ENCODE assay signal across 10 cellular contexts in the genomic region with DNA sequence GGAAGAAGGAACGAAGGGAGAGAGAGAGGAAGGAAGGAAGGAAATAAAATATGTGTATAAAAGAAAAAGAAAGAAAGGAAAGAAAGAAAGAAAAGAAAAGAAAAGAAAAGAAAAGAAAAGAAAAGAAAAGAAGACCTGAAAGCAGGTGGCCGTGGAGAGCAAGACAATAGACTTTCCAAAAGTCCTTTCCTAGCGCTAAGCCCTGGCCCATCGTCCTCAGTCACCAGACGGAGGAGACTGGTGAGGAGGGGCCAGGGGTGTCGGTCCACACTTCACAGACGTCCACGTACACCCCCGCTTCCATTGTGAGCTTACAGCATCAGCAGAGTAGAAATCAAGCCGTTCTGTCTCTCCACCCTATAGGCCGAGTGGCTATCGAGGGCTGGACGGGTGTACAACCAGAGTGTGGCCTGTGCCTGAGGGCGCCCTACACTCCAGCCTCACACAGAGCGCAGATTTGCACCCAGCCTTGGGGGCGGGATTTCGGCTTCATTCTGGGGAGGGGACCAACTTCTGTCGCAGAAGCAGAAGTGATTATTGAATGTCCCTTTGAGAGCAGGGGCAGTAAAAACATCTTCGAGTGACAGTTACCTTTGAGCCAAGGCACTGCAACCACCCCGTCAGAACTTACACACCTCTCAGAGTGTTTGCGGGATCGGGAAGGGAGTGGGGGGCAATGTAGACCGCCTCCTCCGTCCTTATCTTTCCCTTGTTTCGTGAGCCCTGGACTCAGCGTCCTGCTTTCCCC. TPM values are rescaled to one million over a fixed set of nuclear protein-coding genes. Genes with fewer than 3 reads are reported as not detected.
DNase-seq lines count a peak whose midpoint lies in the region; ATAC-seq lines count a peak whose summit lies in the region.
"Had no signal": no experiment of that assay in that cellular context is flagged by ENCODE, and none has a peak within 500 bp of the region (broad histone marks: within the 10 kb centered on the region; RNA-seq: fewer than 3 reads in every experiment).

No MANE protein-coding gene starts in this region.

- no peaks in the 10 kb centered on the region for H3K4me1 Mint-ChIP-seq in T-helper 2 cell treated with Interferon-gamma antibody and Interleukin-4, amounts not matched to agents 5 μg/mL and 100 μg/mL, for 36 hours (ENCODE audit: low read depth)
- peaks cover 18% of the 10 kb centered on the region for H3K4me1 Mint-ChIP-seq in activated CD8-positive, alpha-beta T cell treated with anti-CD3 and anti-CD28 coated beads, Interleukin-2, amount 10 ng/mL, durations not matched to agents 7 days and 5 days (ENCODE audit: low read depth)
- H3K4me1 Mint-ChIP-seq in immature natural killer cell: peaks cover 13 to 31% of the 10 kb centered on the region in 2 donors

- H3K4me1 ChIP-seq in stomach smooth muscle (ENCODE audit: control insufficient read depth, insufficient read depth, low read length): peaks cover 17% of the 10 kb centered on the region

- peak overlapping the region; percentile 44 for H3K4me3 Mint-ChIP-seq in T-helper 2 cell treated with Interferon-gamma antibody and Interleukin-4, amounts not matched to agents 5 μg/mL and 100 μg/mL, for 36 hours
- H3K4me3 Mint-ChIP-seq in activated CD8-positive, alpha-beta T cell treated with anti-CD3 and anti-CD28 coated beads, Interleukin-2, amount 10 ng/mL, durations not matched to agents 7 days and 5 days: peak overlapping the region; percentile 77
- peak overlapping the region; percentile 80 to 89 (median 87) for H3K4me3 Mint-ChIP-seq in immature natural killer cell

- H3K4me3 ChIP-seq in stomach smooth muscle (ENCODE audit: low read length in 2 of 2): peak overlapping the region; percentile 67 to 76

- DNase-seq in T-helper 2 cell treated with Interferon-gamma antibody and Interleukin-4, amounts not matched to agents 5 μg/mL and 100 μg/mL, for 36 hours (ENCODE audit: low spot score): no peak
- DNase-seq in T-helper 2 cell (no peak), immature natural killer cell (no peak), KBM-7 (no peak), AG08396 (ENCODE audit: low spot score) (no peak), anterior cingulate cortex (lab: John Stamatoyannopoulos, UW) (no peak)
- no peak for DNase-seq in activated CD8-positive, alpha-beta T cell treated with anti-CD3 and anti-CD28 coated beads, Interleukin-2, amount 10 ng/mL, durations not matched to agents 7 days and 5 days
- DNase-seq: C1 segment of cervical spinal cord had no signal

- H3K27me3 Mint-ChIP-seq in T-helper 2 cell treated with Interferon-gamma antibody and Interleukin-4, amounts not matched to agents 5 μg/mL and 100 μg/mL, for 36 hours (ENCODE audit: low read depth): peaks cover 84% of the 10 kb centered on the region
- peaks cover 81% of the 10 kb centered on the region for H3K27me3 Mint-ChIP-seq in activated CD8-positive, alpha-beta T cell treated with anti-CD3 and anti-CD28 coated beads, Interleukin-2, amount 10 ng/mL, durations not matched to agents 7 days and 5 days (ENCODE audit: low read depth)
- peaks cover 30 to 56% (median 42%) of the 10 kb centered on the region in 3 donors for H3K27me3 Mint-ChIP-seq in immature natural killer cell (ENCODE audit: low read depth in 3 of 3)

- POLR2A ChIA-PET in activated CD8-positive, alpha-beta T cell treated with anti-CD3 and anti-CD28 coated beads, Interleukin-2, amount 10 ng/mL, durations not matched to agents 7 days and 5 days (lab: Charles Lee): no interaction called here

- no peak for ATAC-seq in activated CD8-positive, alpha-beta T cell treated with anti-CD3 and anti-CD28 coated beads, Interleukin-2, amount 10 ng/mL, durations not matched to agents 7 days and 5 days

- H3K27ac ChIP-seq in stomach smooth muscle (ENCODE audit: low read length): no peak overlapping the region

- H3K9ac ChIP-seq in stomach smooth muscle (ENCODE audit: low read length in 2 of 2): no peak overlapping the region

- H3K36me3 Mint-ChIP-seq in T-helper 2 cell treated with Interferon-gamma antibody and Interleukin-4, amounts not matched to agents 5 μg/mL and 100 μg/mL, for 36 hours (ENCODE audit: low read depth): no peaks in the 10 kb centered on the region
- H3K36me3 Mint-ChIP-seq in activated CD8-positive, alpha-beta T cell treated with anti-CD3 and anti-CD28 coated beads, Interleukin-2, amount 10 ng/mL, durations not matched to agents 7 days and 5 days (ENCODE audit: low read depth): no peaks in the 10 kb centered on the region
- H3K36me3 Mint-ChIP-seq in immature natural killer cell: peaks cover 3 to 8% (median 4%) of the 10 kb centered on the region in 3 donors

- in situ Hi-C loops in KBM-7 (cut with MboI; ENCODE audit: low pct_unique_long_range_greater_than_20kb, low sequenced_read_pairs): no loop called here

- H3K27ac Mint-ChIP-seq in T-helper 2 cell treated with Interferon-gamma antibody and Interleukin-4, amounts not matched to agents 5 μg/mL and 100 μg/mL, for 36 hours: no peak overlapping the region
- no peak overlapping the region for H3K27ac Mint-ChIP-seq in activated CD8-positive, alpha-beta T cell treated with anti-CD3 and anti-CD28 coated beads, Interleukin-2, amount 10 ng/mL, durations not matched to agents 7 days and 5 days
- H3K27ac Mint-ChIP-seq in immature natural killer cell: no peak overlapping the region

- no peaks in the 10 kb centered on the region for H3K36me3 ChIP-seq in stomach smooth muscle (ENCODE audit: control insufficient read depth in 2 of 2, insufficient read depth in 2 of 2, low read length in 2 of 2)

- H3K9me3 ChIP-seq in stomach smooth muscle (ENCODE audit: control insufficient read depth in 2 of 2, low read length in 2 of 2): no peaks in the 10 kb centered on the region

- H3K9me3 Mint-ChIP-seq in T-helper 2 cell treated with Interferon-gamma antibody and Interleukin-4, amounts not matched to agents 5 μg/mL and 100 μg/mL, for 36 hours: no peaks in the 10 kb centered on the region
- no peaks in the 10 kb centered on the region for H3K9me3 Mint-ChIP-seq in activated CD8-positive, alpha-beta T cell treated with anti-CD3 and anti-CD28 coated beads, Interleukin-2, amount 10 ng/mL, durations not matched to agents 7 days and 5 days (ENCODE audit: insufficient read depth)
- peaks cover 0 to 9% (median under 1%) of the 10 kb centered on the region in 6 donors for H3K9me3 Mint-ChIP-seq in immature natural killer cell

- H3K27me3 ChIP-seq in stomach smooth muscle (ENCODE audit: control insufficient read depth in 1 of 2, insufficient read depth in 2 of 2, low read length in 2 of 2): peaks cover 62 to 75% of the 10 kb centered on the region in 2 donors

- CTCF ChIA-PET in activated CD8-positive, alpha-beta T cell treated with anti-CD3 and anti-CD28 coated beads, Interleukin-2, amount 10 ng/mL, durations not matched to agents 7 days and 5 days (lab: Charles Lee): interaction anchor here (2.1 kb wide), 1 partner anchor 39 kb away, joined by 5 read pairs; no protein-coding TSS in a partner anchor

RNA-seq across cellular contexts. Expression of a gene that starts 2.0 kb away (rescaled TPM):
- not detected for total RNA-seq in activated CD8-positive, alpha-beta T cell treated with anti-CD3 and anti-CD28 coated beads, Interleukin-2, amount 10 ng/mL, durations not matched to agents 7 days and 5 days
- polyA plus RNA-seq in immature natural killer cell: not detected
- total RNA-seq: pulmonary artery endothelial cell had no signal
